17 cellular contexts compared by ENCODE assay signal in genomic region chrX:78822157-78822683, GRCh38.
DNase-seq lines count a peak whose midpoint lies in the region; ATAC-seq and TF ChIP-seq lines count a peak whose summit lies in the region.
"Had no signal": no experiment of that assay in that cellular context is flagged by ENCODE, and none has a peak within 500 bp of the region (broad histone marks: within the 10 kb centered on the region; RNA-seq: fewer than 3 reads in every experiment).

No MANE protein-coding gene starts in this region.

- 52 to 61% (median 57%) methylated on average over 1 of the region's 1 CpG for WGBS in heart left ventricle, 4 donors
- 80% methylated on average over 1 of the region's 1 CpG; no CpG with 5 or more reads in 1 of the 2 donors for WGBS in gastroesophageal sphincter (ENCODE audit: low coverage in 1 of 2), 2 donors
- 31 to 67% (median 46%) methylated on average over 1 of the region's 1 CpG for WGBS in psoas muscle, 3 donors

- peak; percentile 74 for ATAC-seq in left ventricle myocardium superior
- no peak for ATAC-seq in heart left ventricle
- ATAC-seq in gastroesophageal sphincter, result peak; percentile 50
- no peak for ATAC-seq in GM21515 (IDR thresholded peaks at IDR 0.05; ENCODE audit: unreplicated experiment)
- ATAC-seq in psoas muscle, result no peak
- ATAC-seq: HCT116 had no signal

- DNase-seq in left ventricle myocardium superior (no peak), heart left ventricle (no peak), epithelial cell of esophagus (ENCODE audit: low read depth) (peak; percentile 20), NCI-H748 treated with DMSO at 0.1 percent for 48 hours (lab: John Stamatoyannopoulos, UW) (no peak), psoas muscle (no peak)
- DNase-seq: ACHN; AML-193; Caco-2; CD4-positive, alpha-beta T cell; GOT3; H7; HFFc6 had no signal

- no peak for TF ChIP-seq EP300 in gastroesophageal sphincter (IDR thresholded peaks at IDR 0.05)

- intact Hi-C loops in left ventricle myocardium superior (cut with micrococcal nuclease) (no loop called here), heart left ventricle (cut with DNase I) (no loop called here), psoas muscle (cut with DNase I) (no loop called here)

- no peak for TF ChIP-seq POLR2A in heart left ventricle (IDR thresholded peaks at IDR 0.05)
- no peak for TF ChIP-seq POLR2A in gastroesophageal sphincter (IDR thresholded peaks at IDR 0.05)

- H3K9me3 ChIP-seq in heart left ventricle (peaks cover 0 to 9% (median 0%) of the 10 kb centered on the region in 12 donors), gastroesophageal sphincter (no peaks in the 10 kb centered on the region), psoas muscle (no peaks in the 10 kb centered on the region)
- H3K9me3 ChIP-seq: Caco-2 had no signal

- H3K27me3 ChIP-seq in heart left ventricle (no peaks in the 10 kb centered on the region), gastroesophageal sphincter (no peaks in the 10 kb centered on the region), psoas muscle (ENCODE audit: insufficient read depth in 3 of 3, low read length in 2 of 3) (no peaks in the 10 kb centered on the region)

- H3K27ac ChIP-seq in heart left ventricle, result no peak overlapping the region
- no peak overlapping the region for H3K27ac ChIP-seq in gastroesophageal sphincter
- no peak overlapping the region for H3K27ac ChIP-seq in psoas muscle
- H3K27ac ChIP-seq: C4-2B, HL-60 had no signal

- H3K4me1 ChIP-seq in heart left ventricle (no peaks in the 10 kb centered on the region), gastroesophageal sphincter (no peaks in the 10 kb centered on the region), psoas muscle (no peaks in the 10 kb centered on the region)
- H3K4me1 ChIP-seq: Caco-2 had no signal

- H3K4me3 ChIP-seq in heart left ventricle (no peak overlapping the region), epithelial cell of esophagus (ENCODE audit: low read length) (no peak overlapping the region), gastroesophageal sphincter (no peak overlapping the region), psoas muscle (no peak overlapping the region)

- no peaks in the 10 kb centered on the region for H3K36me3 ChIP-seq in heart left ventricle
- no peaks in the 10 kb centered on the region for H3K36me3 ChIP-seq in gastroesophageal sphincter
- no peaks in the 10 kb centered on the region for H3K36me3 ChIP-seq in psoas muscle (ENCODE audit: insufficient read depth in 1 of 2, low read depth in 1 of 2)

- TF ChIP-seq CTCF in heart left ventricle (IDR thresholded peaks at IDR 0.05) (no peak), epithelial cell of esophagus (IDR thresholded peaks at IDR 0.05; ENCODE audit: insufficient read depth, low read depth, low read length, missing control alignments) (no peak), gastroesophageal sphincter (IDR thresholded peaks at IDR 0.05) (no peak), psoas muscle (IDR thresholded peaks at IDR 0.05) (no peak)

Comparison
In these comparisons a context has a peak if more than half of its experiments do, and no peak if none do; other contexts are left out.
1. ATAC-seq: peak in left ventricle myocardium superior (single experiment) and gastroesophageal sphincter (single experiment); none in heart left ventricle (0 of 4), GM21515 (single experiment) and psoas muscle (0 of 4).